Comparison of ENCODE assay signal across 33 cellular contexts in genomic region chrX:134382821-134383220, GRCh38.
"Had no signal": no experiment of that assay in that cellular context is flagged by ENCODE, and none has a peak within 500 bp of the region (broad histone marks: within the 10 kb centered on the region; RNA-seq: fewer than 3 reads in every experiment).

No MANE protein-coding gene starts in this region.

- DNase-seq: activated effector memory CD4-positive, alpha-beta T cell treated with anti-CD3 and anti-CD28 coated beads, Interleukin-2, amount 50 U/mL, for 16 hours; activated effector memory CD4-positive, alpha-beta T cell treated with Interleukin-2 at 50 U/mL for 16 hours; activated gamma-delta T cell; activated gamma-delta T cell treated with Interleukin-2 at 50 U/mL for 16 hours; activated naive CD4-positive, alpha-beta T cell; activated naive CD4-positive, alpha-beta T cell treated with anti-CD3 and anti-CD28 coated beads for 36 hours; activated naive CD4-positive, alpha-beta T cell treated with anti-CD3 and anti-CD28 coated beads, Interleukin-2, amount 10 ng/mL, durations not matched to agents 7 days and 5 days; activated naive CD4-positive, alpha-beta T cell treated with anti-CD3 and anti-CD28 coated beads, Interleukin-2, amount 50 U/mL, for 16 hours; activated naive CD4-positive, alpha-beta T cell treated with Interleukin-2 at 50 U/mL for 16 hours; activated naive CD8-positive, alpha-beta T cell treated with anti-CD3 and anti-CD28 coated beads for 36 hours; activated naive CD8-positive, alpha-beta T cell treated with anti-CD3 and anti-CD28 coated beads, Interleukin-2, amount 10 ng/mL, durations not matched to agents 7 days and 5 days; activated naive CD8-positive, alpha-beta T cell treated with anti-CD3 and anti-CD28 coated beads, Interleukin-2, amount 50 U/mL, for 24 hours; activated T-cell treated with anti-CD3 and anti-CD28 coated beads, Interleukin-2, amount 50 U/mL, for 1 hour; activated T-cell treated with anti-CD3 and anti-CD28 coated beads, Interleukin-2, amount 50 U/mL, for 24 hours; activated T-cell treated with anti-CD3 and anti-CD28 coated beads, Interleukin-2, amount 50 U/mL, for 4 hours; activated T-cell treated with anti-CD3 and anti-CD28 coated beads, Interleukin-2, amount 50 U/mL, for 48 hours; activated T-cell treated with anti-CD3 and anti-CD28 coated beads, Interleukin-2, amount 50 U/mL, for 72 hours; adrenal gland; amniotic stem cell; amygdala; anterior cingulate cortex; aorta; body of pancreas; brain microvascular endothelial cell; caudate nucleus; central memory CD4-positive, alpha-beta T cell; cerebellar nuclear complex had no signal

- H3K36me3 ChIP-seq: ascending aorta, brain microvascular endothelial cell, breast epithelium had no signal

- FAIRE-seq: bronchial epithelial cell had no signal

- H3K9me3 ChIP-seq: adrenal gland, ascending aorta, body of pancreas, breast epithelium had no signal

- H3K4me1 ChIP-seq: ascending aorta, breast epithelium had no signal

- H3K4me3 ChIP-seq: adrenal gland, ascending aorta, body of pancreas, breast epithelium, cardiac muscle cell had no signal

- ATAC-seq: activated naive CD4-positive, alpha-beta T cell treated with anti-CD3 and anti-CD28 coated beads, Interleukin-2, amount 50 U/mL, for 72 hours; activated naive CD8-positive, alpha-beta T cell treated with anti-CD3 and anti-CD28 coated beads, Interleukin-2, amount 50 U/mL, for 24 hours; activated T-cell treated with anti-CD3 and anti-CD28 coated beads, Interleukin-2, amount 50 U/mL, for 4 hours; activated T-cell treated with anti-CD3 and anti-CD28 coated beads, Interleukin-2, amount 50 U/mL, for 72 hours; activated T-helper 17 cell treated with anti-CD3 and anti-CD28 coated beads, Interleukin-2, amount 50 U/mL, for 72 hours; body of pancreas had no signal

- H3K27ac ChIP-seq: adrenal gland, ascending aorta, body of pancreas, brain microvascular endothelial cell, breast epithelium, cardiac muscle cell had no signal

- H3K27me3 ChIP-seq: adrenal gland, ascending aorta, body of pancreas, brain microvascular endothelial cell, cardiac muscle cell had no signal
